17 cellular contexts compared by ENCODE assay signal in genomic region chr1:28801461-28801860, GRCh38. TPM values are rescaled to one million over a fixed set of nuclear protein-coding genes. Genes with fewer than 3 reads are reported as not detected.
DNase-seq lines count a peak whose midpoint lies in the region; ATAC-seq, FAIRE-seq and TF ChIP-seq lines count a peak whose summit lies in the region.
"Had no signal": no experiment of that assay in that cellular context is flagged by ENCODE, and none has a peak within 500 bp of the region (broad histone marks: within the 10 kb centered on the region; RNA-seq: fewer than 3 reads in every experiment).

No MANE protein-coding gene starts in this region.

- H2BK5ac ChIP-seq in neuronal stem cell (ENCODE audit: low read length): no peak overlapping the region

- intact Hi-C loops in HepG2 (cut with micrococcal nuclease; ENCODE audit: unreplicated experiment) (no loop called here), right lobe of liver (cut with DNase I) (no loop called here), K562 (cut with micrococcal nuclease) (no loop called here), Right ventricle myocardium inferior (cut with DNase I) (no loop called here)

- H2AFZ ChIP-seq in HepG2 (ENCODE audit: low read length): no peak overlapping the region
- H2AFZ ChIP-seq in K562 (ENCODE audit: low read depth, low read length): no peak overlapping the region
- H2AFZ ChIP-seq in neuronal stem cell (ENCODE audit: low read length): no peak overlapping the region
- H2AFZ ChIP-seq in GM23338: no peak overlapping the region

- H3K27me3 Mint-ChIP-seq in GM23338 (ENCODE audit: insufficient read depth, low read depth, poor library complexity): peaks cover 18% of the 10 kb centered on the region

- TF ChIP-seq CTCF in HepG2 (CRISPR knock-in tag; IDR thresholded peaks at IDR 0.05) (no peak), right lobe of liver (IDR thresholded peaks at IDR 0.05) (no peak), K562 (IDR thresholded peaks at IDR 0.05 in 2 of 3, conservative IDR thresholded peaks at IDR 0.05 in 1 of 3; ENCODE audit: insufficient read depth in 2 of 3, low read depth in 1 of 3, low read length in 3 of 3) (no peak), GM23338 (conservative IDR thresholded peaks at IDR 0.05; ENCODE audit: low read depth in 2 of 2) (no peak)

- H3K36me3 Mint-ChIP-seq in GM23338 (ENCODE audit: low read depth): no peaks in the 10 kb centered on the region
- H3K36me3 Mint-ChIP-seq: CD4-positive, CD25-positive, alpha-beta regulatory T cell had no signal

- H2AK5ac ChIP-seq in neuronal stem cell (ENCODE audit: low read depth, low read length): no peak overlapping the region

- FAIRE-seq in HepG2 (lab: Jason Lieb, UNC) (no peak), K562 (lab: Jason Lieb, UNC) (no peak)
- FAIRE-seq: H54 had no signal

- H3K79me2 ChIP-seq in HepG2 (ENCODE audit: insufficient read depth, low read length) (no peaks in the 10 kb centered on the region), K562 (ENCODE audit: control insufficient read depth, insufficient read depth, low read length) (no peaks in the 10 kb centered on the region), GM23338 (replicated peaks; ENCODE audit: insufficient read depth) (no peaks in the 10 kb centered on the region)

- peaks cover 12% of the 10 kb centered on the region for H3K4me1 Mint-ChIP-seq in GM23338

- CTCF ChIA-PET in HepG2 (lab: Yijun Ruan, JAX; ENCODE audit: low intra/inter-chr PET ratio, low total read pairs): no interaction called here
- CTCF ChIA-PET in K562 (lab: Yijun Ruan, JAX; ENCODE audit: low intra/inter-chr PET ratio): no interaction called here

- POLR2A ChIA-PET in HepG2 (lab: Yijun Ruan, JAX): no interaction called here
- POLR2A ChIA-PET in K562 (lab: Yijun Ruan, JAX): no interaction called here

- BruUV-seq in HepG2 (replicated peaks; lab: Mats Ljungman, UMichigan) (no TSS peak), K562 (replicated peaks; lab: Mats Ljungman, UMichigan) (no TSS peak)

- H3K27me3 ChIP-seq in HepG2 (ENCODE audit: control insufficient read depth in 1 of 2, insufficient read depth in 2 of 2, low read length in 2 of 2): no peaks in the 10 kb centered on the region; a peak in 2 of 5 replicates
- no peaks in the 10 kb centered on the region for H3K27me3 ChIP-seq in right lobe of liver
- H3K27me3 ChIP-seq in MG63: no peaks in the 10 kb centered on the region
- H3K27me3 ChIP-seq in K562 (ENCODE audit: control insufficient read depth in 2 of 2, insufficient read depth in 2 of 2, low read length in 2 of 2): peaks cover 13 to 40% of the 10 kb centered on the region in 2 experiments; a peak in 4 of 5 replicates
- peaks cover 0 to 13% (median 0%) of the 10 kb centered on the region in 3 experiments for H3K27me3 ChIP-seq in neuronal stem cell (ENCODE audit: control insufficient read depth in 3 of 3, insufficient read depth in 3 of 3, low read depth in 1 of 3, low read length in 3 of 3)
- H3K27me3 ChIP-seq in GM23338 (ENCODE audit: insufficient read depth): no peaks in the 10 kb centered on the region
- H3K27me3 ChIP-seq: BLaER1 treated with 17β-estradiol and CSF1 and Interleukin-3, amounts not matched to agents 10 nM and 100 nM had no signal

- H4K8ac ChIP-seq in neuronal stem cell (ENCODE audit: low read depth, low read length): no peak overlapping the region

- in situ Hi-C loops in HepG2 (cut with HindIII; ENCODE audit: extremely low pct_ligation_motif_present, low pct_unique_long_range_greater_than_20kb): no loop called here
- in situ Hi-C loops in K562 (cut with MboI): no loop called here

- no peak overlapping the region for H3K4me3 Mint-ChIP-seq in GM23338
- H3K4me3 Mint-ChIP-seq: CD4-positive, CD25-positive, alpha-beta regulatory T cell had no signal

- H3K9me3 Mint-ChIP-seq in GM23338: peaks cover 8% of the 10 kb centered on the region; the same call in 2 of the 3 replicates

- no peaks in the 10 kb centered on the region for H3K79me1 ChIP-seq in neuronal stem cell (ENCODE audit: low read depth, low read length)

- no peak for TF ChIP-seq RAD21 in HepG2 (CRISPR knock-in tag; IDR thresholded peaks at IDR 0.05)
- no peak for TF ChIP-seq RAD21 in K562 (CRISPR knock-in tag; conservative IDR thresholded peaks at IDR 0.05 in 1 of 2, IDR thresholded peaks at IDR 0.05 in 1 of 2)

- H4K20me1 ChIP-seq in HepG2 (ENCODE audit: insufficient read depth, low read length) (no peaks in the 10 kb centered on the region), K562 (replicated peaks; ENCODE audit: control insufficient read depth, insufficient read depth, low read length) (no peaks in the 10 kb centered on the region; the same call in 1 of the 2 replicates), GM23338 (replicated peaks; ENCODE audit: insufficient read depth) (no peaks in the 10 kb centered on the region)
- H4K20me1 ChIP-seq: BLaER1 treated with 17β-estradiol and CSF1 and Interleukin-3, amounts not matched to agents 10 nM and 100 nM had no signal

- H2BK12ac ChIP-seq in neuronal stem cell (ENCODE audit: low read length): no peak overlapping the region

- H3K4me1 ChIP-seq in HepG2 (ENCODE audit: insufficient read depth, low read length): peaks cover 10% of the 10 kb centered on the region
- no peaks in the 10 kb centered on the region for H3K4me1 ChIP-seq in right lobe of liver
- peaks cover 0 to 2% of the 10 kb centered on the region in 2 experiments; a peak in 2 of 5 replicates for H3K4me1 ChIP-seq in K562 (replicated peaks in 1 of 2; ENCODE audit: control insufficient read depth in 2 of 2, insufficient read depth in 2 of 2, low read length in 2 of 2)
- peaks cover 8 to 18% of the 10 kb centered on the region in 2 donors for H3K4me1 ChIP-seq in neuronal stem cell (ENCODE audit: control insufficient read depth in 2 of 2, insufficient read depth in 1 of 2, low read depth in 1 of 2, low read length in 2 of 2)
- H3K4me1 ChIP-seq in GM23338 (ENCODE audit: insufficient read depth): peaks cover 19% of the 10 kb centered on the region; the same call in 1 of the 2 replicates

- H3K27ac ChIP-seq in HepG2 (ENCODE audit: extremely low read length, insufficient read depth, low read length): no peak overlapping the region
- H3K27ac ChIP-seq in right lobe of liver: no peak overlapping the region
- H3K27ac ChIP-seq in K562 (ENCODE audit: extremely low read depth, low read depth, low read length): no peak overlapping the region
- H3K27ac ChIP-seq in neuronal stem cell (replicated peaks; ENCODE audit: low read length): no peak overlapping the region
- no peak overlapping the region for H3K27ac ChIP-seq in GM23338 (ENCODE audit: low read depth)
- H3K27ac ChIP-seq: BLaER1 treated with 17β-estradiol and CSF1 and Interleukin-3, amounts not matched to agents 10 nM and 100 nM had no signal

- H3K36me3 ChIP-seq in HepG2 (replicated peaks in 1 of 2; ENCODE audit: control insufficient read depth in 1 of 2, insufficient read depth in 2 of 2, low read length in 2 of 2) (no peaks in the 10 kb centered on the region), right lobe of liver (no peaks in the 10 kb centered on the region), MG63 (no peaks in the 10 kb centered on the region), K562 (ENCODE audit: control insufficient read depth, insufficient read depth, low read length) (no peaks in the 10 kb centered on the region), neuronal stem cell (replicated peaks in 1 of 2; ENCODE audit: control insufficient read depth in 2 of 2, insufficient read depth in 2 of 2, low read length in 2 of 2) (no peaks in the 10 kb centered on the region), GM23338 (ENCODE audit: insufficient read depth) (no peaks in the 10 kb centered on the region)
- H3K36me3 ChIP-seq: BLaER1 treated with 17β-estradiol and CSF1 and Interleukin-3, amounts not matched to agents 10 nM and 100 nM had no signal

- H3K14ac ChIP-seq in neuronal stem cell (ENCODE audit: low read length): no peak overlapping the region

- H2BK15ac ChIP-seq in neuronal stem cell (ENCODE audit: low read length): no peak overlapping the region

- TF ChIP-seq EP300 in HepG2 (IDR thresholded peaks at IDR 0.05; ENCODE audit: low read depth in 2 of 2, low read length in 2 of 2) (no peak), HepG2 (CRISPR knock-in tag; IDR thresholded peaks at IDR 0.05; ENCODE audit: borderline replicate concordance) (no peak), K562 (IDR thresholded peaks at IDR 0.05; ENCODE audit: low read length) (no peak)

- H3K23ac ChIP-seq in neuronal stem cell (ENCODE audit: low read depth, low read length, poor library complexity): no peak overlapping the region

- H3K27ac Mint-ChIP-seq in GM23338: no peak overlapping the region

- peak overlapping the region; percentile 40 for H3K18ac ChIP-seq in neuronal stem cell (ENCODE audit: low read length)

- H2BK120ac ChIP-seq in neuronal stem cell (ENCODE audit: low read depth, low read length): no peak overlapping the region

- TF ChIP-seq POLR2A in HepG2 (IDR thresholded peaks at IDR 0.05; ENCODE audit: insufficient read depth in 1 of 2, low read depth in 2 of 2, low read length in 2 of 2): no peak
- no peak for TF ChIP-seq POLR2A in right lobe of liver (IDR thresholded peaks at IDR 0.05)
- no peak for TF ChIP-seq POLR2A in K562 (conservative IDR thresholded peaks at IDR 0.05)

- H3K4me2 ChIP-seq in HepG2 (ENCODE audit: low read depth, low read length) (0 out of 2 replicates have a peak overlapping the region, but pooled peaks have one; percentile 3), K562 (ENCODE audit: insufficient read depth, low read length) (no peak overlapping the region), neuronal stem cell (ENCODE audit: insufficient read depth, low read length, poor library complexity, severe bottlenecking) (no peak overlapping the region), GM23338 (no peak overlapping the region)

- peak; percentile 33; the same call in 1 of the 3 replicates for ATAC-seq in HepG2
- no peak for ATAC-seq in right lobe of liver
- no peak for ATAC-seq in K562
- no peak for ATAC-seq in GM23338
- no peak for ATAC-seq in Right ventricle myocardium inferior
- ATAC-seq: HCT116 had no signal

- DNase-seq in HepG2 (ENCODE audit: low spot score) (no peak), right lobe of liver (no peak), MG63 (peak; percentile 52), K562 (ENCODE audit: extremely low read depth in 1 of 4, low spot score in 3 of 4) (no peak), neuronal stem cell (ENCODE audit: low spot score) (no peak), DMS79 (lab: John Stamatoyannopoulos, UW) (no peak), GM23338 (ENCODE audit: low spot score) (no peak), Right ventricle myocardium inferior (ENCODE audit: missing footprints) (no peak)
- DNase-seq: 8988T; AML-193; CD4-positive, CD25-positive, alpha-beta regulatory T cell; DMS79 treated with DMSO at 0.1 percent for 48 hours; GF-D8; IMR-90 had no signal

- H3K9me1 ChIP-seq in K562 (ENCODE audit: control insufficient read depth, insufficient read depth, low read length): no peaks in the 10 kb centered on the region

- H3K4me3 ChIP-seq in HepG2 (replicated peaks in 1 of 3; ENCODE audit: insufficient read depth in 1 of 3, low read depth in 2 of 3, low read length in 3 of 3) (no peak overlapping the region), right lobe of liver (no peak overlapping the region), MG63 (no peak overlapping the region), K562 (no peak overlapping the region), neuronal stem cell (ENCODE audit: low read length in 2 of 2) (no peak overlapping the region), GM23338 (no peak overlapping the region)
- H3K4me3 ChIP-seq: BLaER1 treated with 17β-estradiol and CSF1 and Interleukin-3, amounts not matched to agents 10 nM and 100 nM had no signal

- H3K9ac ChIP-seq in HepG2 (ENCODE audit: insufficient read depth, low read depth, low read length) (no peak overlapping the region), K562 (ENCODE audit: insufficient read depth in 1 of 2, low read depth in 2 of 2, low read length in 2 of 2) (no peak overlapping the region), neuronal stem cell (ENCODE audit: low read depth, low read length, poor library complexity) (no peak overlapping the region)
- H3K9ac ChIP-seq: BLaER1 treated with 17β-estradiol and CSF1 and Interleukin-3, amounts not matched to agents 10 nM and 100 nM had no signal

- H3K4ac ChIP-seq in neuronal stem cell (ENCODE audit: low read length): no peak overlapping the region

- no peak overlapping the region for H4K91ac ChIP-seq in neuronal stem cell (ENCODE audit: low read depth, low read length, poor library complexity)

- H3K9me3 ChIP-seq in HepG2 (ENCODE audit: low read length) (no peaks in the 10 kb centered on the region), right lobe of liver (no peaks in the 10 kb centered on the region), MG63 (peaks cover 3% of the 10 kb centered on the region; the same call in 1 of the 2 replicates), K562 (replicated peaks; ENCODE audit: control insufficient read depth, insufficient read depth, low read depth, low read length) (no peaks in the 10 kb centered on the region; the same call in 1 of the 2 replicates), neuronal stem cell (replicated peaks in 1 of 2; ENCODE audit: control insufficient read depth in 2 of 2, insufficient read depth in 1 of 2, low read depth in 1 of 2, low read length in 2 of 2) (peaks cover 0 to 2% of the 10 kb centered on the region in 2 donors)

- WGBS in HepG2 (ENCODE audit: low lambda C conversion rate): 44% methylated on average over 5 of the region's 6 CpGs
- WGBS in right lobe of liver (ENCODE audit: insufficient coverage, low coverage, low lambda C conversion rate, missing lambda C conversion rate): 89% methylated on average over 1 of the region's 6 CpGs
- 3% methylated on average over 6 of the region's 6 CpGs for WGBS in K562 (ENCODE audit: insufficient coverage, low coverage, missing lambda C conversion rate)
- WGBS in neuronal stem cell (ENCODE audit: extremely low coverage in 2 of 2, insufficient read length in 2 of 2, insufficient replicate concordance in 1 of 2), 2 donors: no CpG with 5 or more reads among the region's 6 CpGs

- H3F3A ChIP-seq in GM23338 (replicated peaks; ENCODE audit: low read depth): no peaks in the 10 kb centered on the region

- H3K9me2 ChIP-seq in GM23338 (ENCODE audit: insufficient read depth): no peaks in the 10 kb centered on the region

RNA-seq across cellular contexts. Expression of gene OPRD1, which starts 10.5 kb away (rescaled TPM):
- total RNA-seq in HepG2 (2016; rRNA removed; fragmentation: Illumina TruSeq; extraction: Trizol) (0.02 TPM in 1 of 2 replicates, not detected in the other), right lobe of liver (not detected), K562 (2014; rRNA removed) (not detected in 2 replicates), K562 (2014; rRNA removed; fragmentation: Illumina TruSeq; extraction: Trizol) (under 0.01 TPM in 1 of 2 replicates, not detected in the other), K562 (2015; rRNA removed; fragmentation: Illumina TruSeq; extraction: Trizol) (not detected in 2 replicates), K562 (2021) (0.02 TPM in 1 of 2 replicates, not detected in the other), Right ventricle myocardium inferior (not detected)
- total RNA-seq in HepG2 (2016; cell fraction: cytosol; rRNA removed; fragmentation: Illumina TruSeq; extraction: Trizol; ENCODE audit: low read depth): not detected in 2 replicates
- total RNA-seq in HepG2 (2016; cell fraction: insoluble cytoplasmic fraction; rRNA removed; fragmentation: Illumina TruSeq; extraction: Trizol): 0.04 TPM in 1 of 2 replicates, not detected in the other
- not detected in 2 replicates for total RNA-seq in HepG2 (2016; cell fraction: membrane; rRNA removed; fragmentation: Illumina TruSeq; extraction: Trizol)
- total RNA-seq in HepG2 (2016; cell fraction: nucleus; rRNA removed; fragmentation: Illumina TruSeq; extraction: Trizol): 0.06 TPM in 1 of 2 replicates, not detected in the other
- polyA plus RNA-seq in HepG2 (2011; rRNA removed) (0.01 and 0.03 TPM in 2 replicates), K562 (2011; rRNA removed) (not detected in 2 replicates), K562 (2014; fragmentation: Illumina TruSeq; extraction: Trizol) (not detected in 2 replicates), K562 (2014; fragmentation: Nextera tagmentation; extraction: Ambion mirVana) (under 1 TPM; under 0.01 to 0.03 TPM), K562 (2014; rRNA removed) (not detected in 2 replicates), GM23338 (2016; fragmentation: Nextera tagmentation; extraction: Ambion mirVana) (0.55 and 1.3 TPM in 2 replicates)
- 0.01 and 0.03 TPM in 2 replicates for polyA plus RNA-seq in HepG2 (2011; cell fraction: cytosol; rRNA removed)
- 0.11 and 0.14 TPM in 2 replicates for polyA plus RNA-seq in HepG2 (2011; cell fraction: nucleus; rRNA removed)
- polyA plus RNA-seq in HepG2 (2012): 0.03 and 0.07 TPM in 2 replicates
- polyA plus RNA-seq in HepG2 (2016; cell fraction: cytosol; fragmentation: Illumina TruSeq; extraction: Trizol; ENCODE audit: low read depth): not detected in 2 replicates
- polyA plus RNA-seq in HepG2 (2016; cell fraction: insoluble cytoplasmic fraction; fragmentation: Illumina TruSeq; extraction: Trizol; ENCODE audit: low read depth): not detected in 2 replicates
- not detected in 2 replicates for polyA plus RNA-seq in HepG2 (2016; cell fraction: membrane; fragmentation: Illumina TruSeq; extraction: Trizol; ENCODE audit: low read depth)
- polyA plus RNA-seq in HepG2 (2016; cell fraction: nucleus; fragmentation: Illumina TruSeq; extraction: Trizol; ENCODE audit: insufficient read depth, low read depth): 0.04 TPM in 2 replicates
- 0.86 TPM in 1 of 2 replicates, not detected in the other for polyA minus RNA-seq in HepG2 (2011; rRNA and poly(A)+ RNA removed; ENCODE audit: low replicate concordance)
- polyA minus RNA-seq in HepG2 (2011; cell fraction: cytosol; rRNA and poly(A)+ RNA removed): 0.10 TPM in 1 of 2 replicates, not detected in the other
- polyA minus RNA-seq in HepG2 (2011; cell fraction: nucleus; rRNA and poly(A)+ RNA removed): 0.12 and 0.26 TPM in 2 replicates
- under 0.01 and 0.05 TPM in 2 replicates for total RNA-seq in MG63 (2014; rRNA removed; shearing (Covaris generic); ENCODE audit: low replicate concordance)
- total RNA-seq in K562 (2011; cell fraction: chromatin; rRNA removed; ENCODE audit: low replicate concordance): 0.07 TPM in 1 of 2 replicates, not detected in the other
- total RNA-seq in K562 (2011; cell fraction: nucleolus; rRNA removed): 0.13 and 0.17 TPM in 2 replicates
- 0.07 TPM in 1 of 2 replicates, not detected in the other for total RNA-seq in K562 (2011; cell fraction: nucleoplasm; rRNA removed)
- polyA plus RNA-seq in K562 (2011; cell fraction: cytosol; rRNA removed): under 0.01 TPM in 1 of 2 replicates, not detected in the other
- 0.01 TPM in 2 replicates for polyA plus RNA-seq in K562 (2011; cell fraction: nucleus; rRNA removed)
- polyA plus RNA-seq in K562 (2012): 0.04 and 0.07 TPM in 2 replicates
- 0.04 TPM in 1 of 2 replicates, not detected in the other for polyA minus RNA-seq in K562 (2011; rRNA and poly(A)+ RNA removed)
- not detected in 2 replicates for polyA minus RNA-seq in K562 (2011; cell fraction: cytosol; rRNA and poly(A)+ RNA removed)
- polyA minus RNA-seq in K562 (2011; cell fraction: nucleus; rRNA and poly(A)+ RNA removed): not detected in 2 replicates
- polyA plus RNA-seq in neuronal stem cell (2013, experiment 1 of 2): 0.33 TPM
- polyA plus RNA-seq in neuronal stem cell (2013, experiment 2 of 2): 0.42 TPM
- 2.3 and 3.6 TPM in 2 replicates for total RNA-seq in GM23338 (2014; rRNA removed; shearing (Covaris generic))
- total RNA-seq: CD4-positive, CD25-positive, alpha-beta regulatory T cell had no signal
- polyA plus RNA-seq: IMR-90 had no signal

Comparison
In these comparisons a context has a peak if more than half of its experiments do, and no peak if none do; other contexts are left out.
1. Of the 241 proteins assayed by ChIP-seq in both HepG2 and K562: peak only in HepG2: none; only in K562: KDM1A; in both: none; in neither: 240.